Comparison of ENCODE assay signal across 9 cellular contexts in the genomic region with DNA sequence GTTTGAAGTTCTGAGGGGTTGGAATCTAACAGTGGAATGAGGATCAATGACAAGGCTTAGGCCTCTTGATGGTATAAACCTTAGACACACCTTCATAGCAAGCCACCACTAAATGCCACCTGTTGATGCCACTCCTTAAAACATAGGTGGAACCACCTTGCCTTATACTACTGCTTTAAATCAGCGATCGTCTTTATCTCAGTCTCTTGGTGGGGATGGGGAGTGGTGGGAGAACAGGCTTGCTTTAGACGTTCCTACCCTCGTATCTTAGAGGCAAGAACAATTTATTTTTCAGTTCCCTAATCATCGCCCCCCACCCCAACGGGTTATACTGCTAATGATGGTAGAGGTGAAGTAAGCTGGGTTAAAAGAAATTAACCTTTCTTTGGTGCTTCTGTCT. TPM values are rescaled to one million over a fixed set of nuclear protein-coding genes. Genes with fewer than 3 reads are reported as not detected.
A peak's percentile ranks its signal among the peaks of the same experiment; 100 is the strongest.
DNase-seq lines count a peak whose midpoint lies in the region; ATAC-seq and TF ChIP-seq lines count a peak whose summit lies in the region.
"Had no signal": no experiment of that assay in that cellular context is flagged by ENCODE, and none has a peak within 500 bp of the region (broad histone marks: within the 10 kb centered on the region; RNA-seq: fewer than 3 reads in every experiment).

No MANE protein-coding gene starts in this region.

- TF ChIP-seq POLR2A in HCT116 (IDR thresholded peaks at IDR 0.05; ENCODE audit: borderline replicate concordance, extremely low read depth, insufficient read depth, insufficient read length) = no peak

- DNase-seq in HCT116 (ENCODE audit: low read depth, low spot score) = no peak
- DNase-seq in T-helper 17 cell = no peak
- DNase-seq in smooth muscle cell (lab: John Stamatoyannopoulos, UW; ENCODE audit: unreplicated experiment) = no peak
- no peak for DNase-seq in HCEC 1CT
- no peak for DNase-seq in SKM-1 (lab: John Stamatoyannopoulos, UW; ENCODE audit: unreplicated experiment)
- DNase-seq: amniotic stem cell had no signal

- no peak for TF ChIP-seq RAD21 in HCT116 (IDR thresholded peaks at IDR 0.05; ENCODE audit: low read depth)

- peak overlapping the region; percentile 83 for H3K9ac ChIP-seq in HCT116 (ENCODE audit: low read length)
- no peak overlapping the region for H3K9ac ChIP-seq in iPS-15b (ENCODE audit: low read depth, low read length)
- peak overlapping the region; percentile 77 for H3K9ac ChIP-seq in smooth muscle cell (ENCODE audit: low read depth)

- H3F3A ChIP-seq in smooth muscle cell (ENCODE audit: low read depth) = no peaks in the 10 kb centered on the region

- H3K4me3 ChIP-seq in HCT116 (replicated peaks in 1 of 2; ENCODE audit: low read depth in 1 of 2, low read length in 2 of 2) (peak overlapping the region; percentile 72 to 92), iPS-15b (ENCODE audit: low read depth, low read length) (peak overlapping the region; percentile 97), smooth muscle cell (peak overlapping the region; percentile 90)

- BruUV-seq in HCT116 (replicated peaks; lab: Mats Ljungman, UMichigan) = no TSS peak

- H3K4me2 ChIP-seq in HCT116 (ENCODE audit: low read length) (peak overlapping the region; percentile 89), smooth muscle cell (peak overlapping the region; percentile 81)

- ATAC-seq in HCT116 (no peak), T-helper 17 cell (no peak), GM21619 (IDR thresholded peaks at IDR 0.05; ENCODE audit: unreplicated experiment) (no peak), HG02571 (IDR thresholded peaks at IDR 0.05; ENCODE audit: unreplicated experiment) (no peak)

- H4K20me1 ChIP-seq in HCT116 (ENCODE audit: insufficient read depth) = no peaks in the 10 kb centered on the region
- peaks cover 58% of the 10 kb centered on the region for H4K20me1 ChIP-seq in smooth muscle cell (ENCODE audit: low read depth)

- H2AFZ ChIP-seq in HCT116 (ENCODE audit: low read depth, low read length, poor library complexity, severe bottlenecking) (no peak overlapping the region), smooth muscle cell (ENCODE audit: low read depth) (no peak overlapping the region)

- 48% methylated on average over 6 of the region's 6 CpGs for WGBS in smooth muscle cell (ENCODE audit: low lambda C conversion rate)

- POLR2A ChIA-PET in HCT116 (lab: Charles Lee) = no interaction called here

- CTCF ChIA-PET in HCT116 (lab: Charles Lee) = no interaction called here

- H3K36me3 ChIP-seq in HCT116 (ENCODE audit: control insufficient read depth in 1 of 2, insufficient read depth in 2 of 2, low read length in 2 of 2) (no peaks in the 10 kb centered on the region), iPS-15b (ENCODE audit: control insufficient read depth, insufficient read depth, low read length) (no peaks in the 10 kb centered on the region), smooth muscle cell (ENCODE audit: low read depth) (no peaks in the 10 kb centered on the region)

- H3K4me3 Mint-ChIP-seq in T-helper 17 cell = peak overlapping the region; percentile 97

- H3K4me1 Mint-ChIP-seq in T-helper 17 cell = peaks cover 62% of the 10 kb centered on the region

- H3K4me1 ChIP-seq in HCT116 (ENCODE audit: control insufficient read depth in 1 of 2, insufficient read depth in 2 of 2, low read length in 2 of 2) = peaks cover 15 to 36% of the 10 kb centered on the region in 2 experiments
- H3K4me1 ChIP-seq in iPS-15b (ENCODE audit: control insufficient read depth, insufficient read depth, low read length) = peaks cover 11% of the 10 kb centered on the region
- peaks cover 37% of the 10 kb centered on the region for H3K4me1 ChIP-seq in smooth muscle cell (ENCODE audit: low read depth)

- H3K27ac ChIP-seq in HCT116 (ENCODE audit: low read depth, low read length) = no peak overlapping the region
- H3K27ac ChIP-seq in smooth muscle cell (ENCODE audit: low read depth) = no peak overlapping the region

- H3K79me2 ChIP-seq in HCT116 (ENCODE audit: insufficient read depth, low read length) = peaks cover 69% of the 10 kb centered on the region
- H3K79me2 ChIP-seq in smooth muscle cell (ENCODE audit: low read depth) = peaks cover 84% of the 10 kb centered on the region

- no peak for TF ChIP-seq CTCF in HCT116 (IDR thresholded peaks at IDR 0.05 in 2 of 3, conservative IDR thresholded peaks at IDR 0.05 in 1 of 3; ENCODE audit: borderline replicate concordance in 1 of 3, insufficient read depth in 1 of 3, low read depth in 2 of 3, low read length in 2 of 3)
- no peak for TF ChIP-seq CTCF in smooth muscle cell (IDR thresholded peaks at IDR 0.05; ENCODE audit: borderline replicate concordance, insufficient read depth, poor library complexity, severe bottlenecking)

- H3K27ac Mint-ChIP-seq in T-helper 17 cell = peak overlapping the region; percentile 96

- no peaks in the 10 kb centered on the region for H3K9me2 ChIP-seq in HCT116 (ENCODE audit: insufficient read depth)

- RAD21 ChIA-PET in HCT116 (lab: Charles Lee; ENCODE audit: low non-redundant PET in 1 of 2, low total read pairs in 2 of 2, uncharacterized antibody in 2 of 2, unreplicated experiment in 2 of 2) = no interaction called here

- no peaks in the 10 kb centered on the region for H3K27me3 Mint-ChIP-seq in T-helper 17 cell

- H3K27me3 ChIP-seq in HCT116 (ENCODE audit: insufficient read depth, low read length) (no peaks in the 10 kb centered on the region), iPS-15b (ENCODE audit: control insufficient read depth, insufficient read depth, low read length) (no peaks in the 10 kb centered on the region), smooth muscle cell (ENCODE audit: low read depth) (no peaks in the 10 kb centered on the region)

- peaks cover 9% of the 10 kb centered on the region for H3K36me3 Mint-ChIP-seq in T-helper 17 cell (ENCODE audit: low read depth)

- intact Hi-C loops in HCT116 (cut with micrococcal nuclease) = no loop called here

- H3K9me3 ChIP-seq in HCT116 (ENCODE audit: control insufficient read depth in 1 of 2, insufficient read depth in 1 of 2, low read depth in 1 of 2, low read length in 2 of 2) (no peaks in the 10 kb centered on the region), T-helper 17 cell (ENCODE audit: control insufficient read depth, low read length, poor library complexity, severe bottlenecking) (no peaks in the 10 kb centered on the region), iPS-15b (ENCODE audit: control insufficient read depth, insufficient read depth, low read length) (no peaks in the 10 kb centered on the region), smooth muscle cell (replicated peaks; ENCODE audit: low read depth) (no peaks in the 10 kb centered on the region)

TF ChIP-seq in HCT116, 20 proteins besides CTCF, POLR2A, EP300 and RAD21:
- no peak for TF ChIP-seq POLR2AphosphoS5 (IDR thresholded peaks at IDR 0.05; ENCODE audit: low read depth, low read length)
- no peak for TF ChIP-seq SIN3A (IDR thresholded peaks at IDR 0.05; ENCODE audit: low read depth)
- no peak for TF ChIP-seq FOSL1 (IDR thresholded peaks at IDR 0.05; ENCODE audit: low read depth)
- TF ChIP-seq, protein P1, sequence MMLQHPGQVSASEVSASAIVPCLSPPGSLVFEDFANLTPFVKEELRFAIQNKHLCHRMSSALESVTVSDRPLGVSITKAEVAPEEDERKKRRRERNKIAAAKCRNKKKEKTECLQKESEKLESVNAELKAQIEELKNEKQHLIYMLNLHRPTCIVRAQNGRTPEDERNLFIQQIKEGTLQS (IDR thresholded peaks at IDR 0.05) = no peak
- no peak for TF ChIP-seq TCF7L2 (IDR thresholded peaks at IDR 0.05; ENCODE audit: borderline replicate concordance, extremely low read depth, insufficient read depth, insufficient read length)
- no peak for TF ChIP-seq ZFX (IDR thresholded peaks at IDR 0.05)
- TF ChIP-seq EGR1 (IDR thresholded peaks at IDR 0.05; ENCODE audit: low read depth) = no peak
- TF ChIP-seq CBX3 (IDR thresholded peaks at IDR 0.05; ENCODE audit: low read depth) = no peak
- TF ChIP-seq YY1 (IDR thresholded peaks at IDR 0.05; ENCODE audit: extremely low read depth, insufficient replicate concordance, low read depth, low read length) = no peak
- no peak for TF ChIP-seq ELF1 (IDR thresholded peaks at IDR 0.05; ENCODE audit: borderline replicate concordance, low read depth)
- no peak for TF ChIP-seq ZNF274 (IDR thresholded peaks at IDR 0.05; ENCODE audit: low read depth, low read length)
- TF ChIP-seq SRF (IDR thresholded peaks at IDR 0.05; ENCODE audit: low read depth) = no peak

RNA-seq across cellular contexts. Expression of a gene that starts 1.3 kb away (rescaled TPM):
- total RNA-seq in HCT116 (2021; ENCODE audit: unreplicated experiment) = 5.4 TPM
- 2.3 and 2.5 TPM in 2 replicates for polyA plus RNA-seq in HCT116 (2012)
- 10 to 100 TPM; 19.9 to 20.1 TPM for total RNA-seq in T-helper 17 cell
- total RNA-seq in smooth muscle cell = 15.8 and 17.1 TPM in 2 replicates
- 5.6 and 6.3 TPM in 2 replicates for polyA plus RNA-seq in smooth muscle cell
